8 cellular contexts compared by ENCODE assay signal in genomic region chr15:70094690-70095311, GRCh38. TPM values are rescaled to one million over a fixed set of nuclear protein-coding genes. Genes with fewer than 3 reads are reported as not detected.
A peak's percentile ranks its signal among the peaks of the same experiment; 100 is the strongest.
DNase-seq lines count a peak whose midpoint lies in the region; ATAC-seq and TF ChIP-seq lines count a peak whose summit lies in the region.

No MANE protein-coding gene starts in this region.

- H3K9me2 ChIP-seq in Karpas-422 (replicated peaks; ENCODE audit: insufficient read depth, low read length), result no peaks in the 10 kb centered on the region

- H3K4me1 ChIP-seq in Karpas-422 (ENCODE audit: low read length) (peaks cover 42% of the 10 kb centered on the region), lower lobe of right lung (peaks cover 72% of the 10 kb centered on the region), urinary bladder (ENCODE audit: insufficient read depth) (peaks cover 2% of the 10 kb centered on the region)

- 69% methylated on average over 8 of the region's 8 CpGs for WGBS in urinary bladder

- H3K4me2 ChIP-seq in Karpas-422 (ENCODE audit: low read depth, low read length, poor library complexity, severe bottlenecking), result peak overlapping the region; percentile 95

- POLR2A ChIA-PET in BJ (lab: Charles Lee), result interaction anchor here (0.7 kb wide), 1 partner anchor 48 kb away, joined by 7 read pairs; no protein-coding TSS in a partner anchor

- H4K20me1 ChIP-seq in Karpas-422 (ENCODE audit: insufficient read depth, low read depth, low read length), result peaks cover 59% of the 10 kb centered on the region

- CTCF ChIA-PET in BJ (lab: Yijun Ruan, JAX), result interaction anchor here (0.6 to 1.7 kb wide), 3 partner anchors 26 to 672 kb away, joined by 3 to 4 read pairs (median 3); no protein-coding TSS in a partner anchor

- DNase-seq in BJ (ENCODE audit: low read depth), result no peak
- no peak for DNase-seq in Karpas-422
- peak; percentile 37 for DNase-seq in amniotic epithelial cell (ENCODE audit: low read depth)
- no peak for DNase-seq in lower lobe of right lung
- no peak for DNase-seq in RKO (ENCODE audit: low spot score)
- no peak for DNase-seq in amniotic stem cell (lab: John Stamatoyannopoulos, UW)

- TF ChIP-seq CTCF in BJ (IDR thresholded peaks at IDR 0.05; ENCODE audit: insufficient read depth, low read depth, low read length) (no peak), lower lobe of right lung (IDR thresholded peaks at IDR 0.05) (no peak)

- 0 out of 2 replicates have a peak, but pooled peaks cover 2% of the 10 kb centered on the region for H3K27me3 ChIP-seq in BJ (ENCODE audit: control insufficient read depth, insufficient read depth, low read length)
- no peaks in the 10 kb centered on the region for H3K27me3 ChIP-seq in Karpas-422 (ENCODE audit: low read length)
- no peaks in the 10 kb centered on the region for H3K27me3 ChIP-seq in lower lobe of right lung (ENCODE audit: low read depth)

- H3K4me3 ChIP-seq in BJ (ENCODE audit: low read depth, low read length) (peak overlapping the region; percentile 53), Karpas-422 (ENCODE audit: low read length) (peak overlapping the region; percentile 96; the same call in 1 of the 2 replicates), lower lobe of right lung (peak overlapping the region; percentile 88), urinary bladder (ENCODE audit: low read depth, low read length) (peak overlapping the region; percentile 92)

- 0 out of 2 replicates have a peak, but pooled peaks cover 3% of the 10 kb centered on the region for H3K79me2 ChIP-seq in Karpas-422 (ENCODE audit: low read length)

- H3K27ac ChIP-seq in Karpas-422 (ENCODE audit: low read length) (no peak overlapping the region), lower lobe of right lung (peak overlapping the region; percentile 92), urinary bladder (ENCODE audit: low read depth) (no peak overlapping the region)

- no peak for ATAC-seq in lower lobe of right lung
- ATAC-seq in HG03108 (IDR thresholded peaks at IDR 0.05; ENCODE audit: unreplicated experiment), result no peak

- no peak overlapping the region for H2AFZ ChIP-seq in Karpas-422 (ENCODE audit: low read length)

- intact Hi-C loops in lower lobe of right lung (cut with DNase I), result no loop called here

- H3K9ac ChIP-seq in Karpas-422 (ENCODE audit: low read length), result no peak overlapping the region

- H3K9me3 ChIP-seq in Karpas-422 (ENCODE audit: low read length), result no peaks in the 10 kb centered on the region
- H3K9me3 ChIP-seq in lower lobe of right lung, result no peaks in the 10 kb centered on the region

- H3K36me3 ChIP-seq in BJ (ENCODE audit: control insufficient read depth, insufficient read depth, low read length) (peaks cover 4% of the 10 kb centered on the region; the same call in 1 of the 2 replicates), Karpas-422 (ENCODE audit: insufficient read depth, low read length) (peaks cover 42% of the 10 kb centered on the region), lower lobe of right lung (peaks cover 13% of the 10 kb centered on the region), urinary bladder (ENCODE audit: insufficient read depth) (no peaks in the 10 kb centered on the region)

RNA-seq across cellular contexts. Expression of gene TLE3, which starts 2.9 kb away (rescaled TPM):
- polyA plus RNA-seq in BJ (2011; rRNA removed), result 1.3 and 3.7 TPM in 2 replicates
- polyA minus RNA-seq in BJ (2011; rRNA and poly(A)+ RNA removed), result 4.9 TPM in 2 replicates
- total RNA-seq in Karpas-422 (2014; rRNA removed; shearing (Covaris generic); ENCODE audit: low replicate concordance), result 63.6 and 99.8 TPM in 2 replicates
- 63.7 TPM for total RNA-seq in lower lobe of right lung
- total RNA-seq in urinary bladder, result 25.7 TPM
- polyA plus RNA-seq in urinary bladder, result 21.5 TPM
